ENCODE assay signal across 14 cellular contexts in the genomic region with DNA sequence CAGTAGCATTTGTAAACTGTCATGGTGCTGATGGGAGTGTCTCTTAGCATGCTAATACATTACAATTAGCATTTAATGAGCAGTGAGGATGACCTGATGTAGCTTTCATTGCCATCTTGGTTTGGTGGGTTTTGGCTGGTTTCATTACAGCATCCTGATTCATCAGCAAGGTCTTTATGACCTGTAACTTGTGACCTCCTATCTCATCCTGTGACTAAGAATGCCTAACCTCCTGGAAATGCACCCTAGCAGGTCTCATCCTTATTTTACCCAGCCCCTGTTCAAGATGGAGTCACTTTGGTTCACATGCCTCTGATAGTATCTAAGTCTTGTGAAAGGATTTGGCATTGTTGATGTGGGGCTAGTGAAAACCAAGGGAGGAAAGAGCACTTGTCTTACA.
"Had no signal": no experiment of that assay in that cellular context is flagged by ENCODE, and none has a peak within 500 bp of the region (broad histone marks: within the 10 kb centered on the region; RNA-seq: fewer than 3 reads in every experiment).

No MANE protein-coding gene starts in this region.

- H3K4me3 Mint-ChIP-seq: activated naive CD8-positive, alpha-beta T cell; activated T-cell treated with anti-CD3 and anti-CD28 coated beads, Interleukin-2, amount 50 U/mL, for 4 hours; stimulated activated naive CD8-positive, alpha-beta T cell treated with anti-CD3 and anti-CD28 coated beads, Interleukin-15, Interleukin-2, amounts not matched to agents 100 ng/mL and 50 ng/mL, for 24 hours had no signal

- DNase-seq: activated CD4-positive, alpha-beta T cell treated with anti-CD3 and anti-CD28 coated beads, Interleukin-2, amount 50 U/mL, for 48 hours; activated CD4-positive, CD25-positive, alpha-beta regulatory T cell treated with anti-CD3 and anti-CD28 coated beads, Interleukin-2, amount 50 U/mL, for 72 hours; activated effector memory CD4-positive, alpha-beta T cell treated with anti-CD3 and anti-CD28 coated beads, Interleukin-2, amount 50 U/mL, for 16 hours; activated T-cell treated with anti-CD3 and anti-CD28 coated beads, Interleukin-2, amount 50 U/mL, for 4 hours; dorsolateral prefrontal cortex; esophagus squamous epithelium; kidney; sigmoid colon; stimulated activated CD4-positive, alpha-beta T cell treated with anti-CD3 and anti-CD28 coated beads, Interleukin-2, amount 100 ng/mL, for 48 hours; T-helper 2 cell; testis had no signal

- H3K36me3 Mint-ChIP-seq: activated naive CD8-positive, alpha-beta T cell had no signal

- H3K27me3 Mint-ChIP-seq: stimulated activated naive CD8-positive, alpha-beta T cell treated with anti-CD3 and anti-CD28 coated beads, Interleukin-15, Interleukin-2, amounts not matched to agents 100 ng/mL and 50 ng/mL, for 24 hours had no signal

- ATAC-seq: activated T-cell treated with anti-CD3 and anti-CD28 coated beads, Interleukin-2, amount 50 U/mL, for 4 hours; gastroesophageal sphincter had no signal

- H3K9me3 Mint-ChIP-seq: activated T-cell treated with anti-CD3 and anti-CD28 coated beads, Interleukin-2, amount 50 U/mL, for 4 hours; stimulated activated naive CD8-positive, alpha-beta T cell treated with anti-CD3 and anti-CD28 coated beads, Interleukin-15, Interleukin-2, amounts not matched to agents 100 ng/mL and 50 ng/mL, for 24 hours had no signal

- H3K27ac Mint-ChIP-seq: activated naive CD8-positive, alpha-beta T cell; stimulated activated naive CD8-positive, alpha-beta T cell treated with anti-CD3 and anti-CD28 coated beads, Interleukin-15, Interleukin-2, amounts not matched to agents 100 ng/mL and 50 ng/mL, for 24 hours had no signal

- H3K4me3 ChIP-seq: dorsolateral prefrontal cortex, esophagus squamous epithelium, gastroesophageal sphincter, sigmoid colon, testis had no signal
